ENCODE assay signal across 8 cellular contexts in the genomic region with DNA sequence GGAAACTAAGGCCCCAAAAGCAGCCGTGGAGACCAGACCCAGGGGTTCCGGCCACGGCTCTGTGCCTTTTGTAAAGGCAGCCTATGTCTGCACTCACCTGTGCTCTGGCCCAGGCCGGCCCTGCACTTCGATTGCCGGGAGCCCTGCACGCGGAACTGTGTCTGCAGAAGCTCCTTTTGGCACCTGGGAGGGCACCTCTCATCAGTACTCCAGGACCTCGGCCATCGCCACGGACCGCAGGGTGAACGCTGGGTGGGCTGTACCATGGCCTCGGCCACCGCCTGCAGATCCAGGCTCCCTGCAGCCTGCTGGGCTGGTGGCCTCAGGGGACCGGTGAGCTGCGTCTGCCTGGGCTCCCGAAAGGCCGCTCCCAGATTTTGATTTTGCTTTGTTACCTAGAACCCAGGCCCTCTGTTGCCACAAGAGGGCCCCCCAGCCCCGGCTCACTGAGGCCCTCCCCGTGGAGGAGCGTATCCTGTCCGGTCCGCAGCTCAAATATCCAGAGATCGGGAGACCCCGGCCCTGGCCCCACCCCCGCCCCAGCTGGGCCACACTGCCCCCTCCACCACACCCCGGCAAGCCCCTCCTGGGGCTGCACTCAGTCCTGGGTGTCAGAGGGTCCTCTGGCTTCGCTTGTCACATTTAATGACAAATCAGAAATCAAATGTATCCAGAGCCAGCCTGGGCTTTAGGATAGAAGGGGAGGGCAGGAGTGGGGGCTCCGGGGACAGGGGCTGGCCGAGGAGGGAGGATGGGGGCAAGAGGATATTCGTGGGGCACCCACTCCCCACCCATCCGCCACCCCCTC.
DNase-seq lines count a peak whose midpoint lies in the region; ATAC-seq and TF ChIP-seq lines count a peak whose summit lies in the region.

No MANE protein-coding gene starts in this region.

- CTCF ChIA-PET in CD4-positive, alpha-beta T cell (lab: Charles Lee) = interaction anchor here (0.7 to 1.3 kb wide), 6 partner anchors 17 to 332 kb away, joined by 3 to 9 read pairs (median 3); no protein-coding TSS in a partner anchor

- peak; percentile 86 for TF ChIP-seq CTCF in CD4-positive, alpha-beta T cell (IDR thresholded peaks at IDR 0.05)
- peak; percentile 82 for TF ChIP-seq CTCF in fibroblast of villous mesenchyme (IDR thresholded peaks at IDR 0.05; ENCODE audit: insufficient read depth, low read depth, low read length)

- POLR2A ChIA-PET in CD4-positive, alpha-beta T cell (lab: Charles Lee) = interaction anchor here (0.8 to 1.4 kb wide), 4 partner anchors 22 to 240 kb away, joined by 3 to 4 read pairs (median 4); no protein-coding TSS in a partner anchor

- intact Hi-C loops in CD4-positive, alpha-beta T cell (cut with DNase I, micrococcal nuclease) = loop anchor here (1.0 to 5.0 kb wide), 4 partner anchors 224 to 240 kb away; no protein-coding TSS in a partner anchor

- H3K36me3 Mint-ChIP-seq in CD4-positive, alpha-beta T cell (ENCODE audit: low read depth) = no peaks in the 10 kb centered on the region

- no peak overlapping the region for H3K4me3 Mint-ChIP-seq in CD4-positive, alpha-beta T cell

- H3K4me3 ChIP-seq in fibroblast of villous mesenchyme (ENCODE audit: low read depth, low read length) = no peak overlapping the region

- ATAC-seq in CD4-positive, alpha-beta T cell (ENCODE audit: poor library complexity) = peak; percentile 89
- no peak for ATAC-seq in GM18517 (IDR thresholded peaks at IDR 0.05; ENCODE audit: unreplicated experiment)

- no peaks in the 10 kb centered on the region for H3K27me3 Mint-ChIP-seq in CD4-positive, alpha-beta T cell

- no peaks in the 10 kb centered on the region for H3K27me3 ChIP-seq in CD4-positive, alpha-beta T cell (ENCODE audit: control insufficient read depth, insufficient read depth, low read length)

- peaks cover 24% of the 10 kb centered on the region for H3K4me1 Mint-ChIP-seq in CD4-positive, alpha-beta T cell (ENCODE audit: low read depth)

- no peak overlapping the region for H3K27ac Mint-ChIP-seq in CD4-positive, alpha-beta T cell

- H3K27ac ChIP-seq in CD4-positive, alpha-beta T cell (ENCODE audit: low read depth, low read length) = no peak overlapping the region

- H3K9me3 ChIP-seq in CD4-positive, alpha-beta T cell (ENCODE audit: control insufficient read depth, low read length) = no peaks in the 10 kb centered on the region

- peak; percentile 45 to 74 (median 65) for DNase-seq in CD4-positive, alpha-beta T cell
- DNase-seq in HUDEP-2 (lab: John Stamatoyannopoulos, UW; ENCODE audit: unreplicated experiment in 76 of 76) (peak in 58 of 76 experiments; percentile 12 to 74 (median 48)), OCI-M2 (lab: John Stamatoyannopoulos, UW; ENCODE audit: unreplicated experiment) (peak; percentile 53), activated T-helper 1 cell treated with Interleukin-2 at 50 U/mL for 16 hours (ENCODE audit: low read depth) (peak; percentile 49), fibroblast of villous mesenchyme (ENCODE audit: low read depth) (peak; percentile 59), nucleus accumbens (lab: John Stamatoyannopoulos, UW) (peak in 47 of 56 donors; percentile 15 to 82 (median 43)), superior temporal gyrus (ENCODE audit: extremely low spot score) (peak; percentile 76)

- no peaks in the 10 kb centered on the region for H3K9me3 Mint-ChIP-seq in CD4-positive, alpha-beta T cell
